ENCODE assay signal across 10 cellular contexts in genomic region chr7:122305475-122306319, GRCh38. TPM values are rescaled to one million over a fixed set of nuclear protein-coding genes. Genes with fewer than 3 reads are reported as not detected.
DNase-seq lines count a peak whose midpoint lies in the region; ATAC-seq and TF ChIP-seq lines count a peak whose summit lies in the region.
"Had no signal": no experiment of that assay in that cellular context is flagged by ENCODE, and none has a peak within 500 bp of the region (broad histone marks: within the 10 kb centered on the region; RNA-seq: fewer than 3 reads in every experiment).

No MANE protein-coding gene starts in this region.

- H3K4me1 Mint-ChIP-seq in chondrocyte (ENCODE audit: low read depth), result peaks cover 27% of the 10 kb centered on the region

- H3K27me3 Mint-ChIP-seq in chondrocyte (ENCODE audit: low read depth), result peaks cover 86% of the 10 kb centered on the region

- TF ChIP-seq CTCF in chondrocyte (IDR thresholded peaks at IDR 0.05), result no peak

- no peaks in the 10 kb centered on the region for H3K79me2 ChIP-seq in ACC112 (ENCODE audit: control insufficient read depth, insufficient read depth, low read length, unreplicated experiment)

- H3K27me3 ChIP-seq in ACC112 (ENCODE audit: insufficient read depth, low read length) (peaks cover 100% of the 10 kb centered on the region), MG63 (0 out of 2 replicates have a peak, but pooled peaks cover 3% of the 10 kb centered on the region), mucosa of rectum (ENCODE audit: control insufficient read depth in 2 of 2, insufficient read depth in 2 of 2, low read length in 2 of 2) (peaks cover 72 to 90% of the 10 kb centered on the region in 2 donors)

- ATAC-seq in GM21360 (IDR thresholded peaks at IDR 0.05; ENCODE audit: unreplicated experiment) (no peak), HG03196 (IDR thresholded peaks at IDR 0.05; ENCODE audit: unreplicated experiment) (no peak)
- ATAC-seq: gastroesophageal sphincter had no signal

- peaks cover 10% of the 10 kb centered on the region for H3K4me1 ChIP-seq in ACC112 (ENCODE audit: control insufficient read depth, insufficient read depth, low read length, unreplicated experiment)
- H3K4me1 ChIP-seq in mucosa of rectum (ENCODE audit: control insufficient read depth in 2 of 2, insufficient read depth in 2 of 2, low read length in 2 of 2), result peaks cover 9% of the 10 kb centered on the region in 2 donors

- no peak overlapping the region for H2AFZ ChIP-seq in ACC112 (ENCODE audit: low read length, unreplicated experiment)

- no peak overlapping the region for H3K27ac ChIP-seq in ACC112 (ENCODE audit: low read depth, low read length)
- H3K27ac ChIP-seq in mucosa of rectum (ENCODE audit: low read depth in 2 of 2, low read length in 2 of 2), result no peak overlapping the region
- H3K27ac ChIP-seq: gastroesophageal sphincter had no signal

- peak overlapping the region; percentile 49 for H3K4me3 Mint-ChIP-seq in chondrocyte (ENCODE audit: unreplicated experiment)

- H3K4me3 ChIP-seq in ACC112 (ENCODE audit: low read depth, low read length) (peak overlapping the region; percentile 59), MG63 (peak overlapping the region; percentile 18; the same call in 1 of the 2 replicates), mucosa of rectum (ENCODE audit: low read length in 2 of 2) (peak overlapping the region; percentile 54 to 60)

- H3K9me3 ChIP-seq in MG63, result no peaks in the 10 kb centered on the region
- peaks cover 0 to 2% of the 10 kb centered on the region in 2 donors for H3K9me3 ChIP-seq in mucosa of rectum (ENCODE audit: control insufficient read depth in 2 of 2, low read length in 2 of 2)
- H3K9me3 ChIP-seq: gastroesophageal sphincter had no signal

- no peak overlapping the region for H3K27ac Mint-ChIP-seq in chondrocyte (ENCODE audit: unreplicated experiment)

- H3K36me3 ChIP-seq in ACC112 (ENCODE audit: insufficient read depth, low read length), result no peaks in the 10 kb centered on the region
- H3K36me3 ChIP-seq in MG63, result no peaks in the 10 kb centered on the region
- H3K36me3 ChIP-seq in mucosa of rectum (ENCODE audit: control insufficient read depth in 2 of 2, insufficient read depth in 2 of 2, low read length in 2 of 2), result no peaks in the 10 kb centered on the region
- H3K36me3 ChIP-seq: gastroesophageal sphincter had no signal

- H3K9ac ChIP-seq in mucosa of rectum (ENCODE audit: low read depth in 1 of 2, low read length in 2 of 2), result no peak overlapping the region

- H3K36me3 Mint-ChIP-seq in chondrocyte (ENCODE audit: low read depth), result no peaks in the 10 kb centered on the region

- no peaks in the 10 kb centered on the region for H3K9me3 Mint-ChIP-seq in chondrocyte (ENCODE audit: low read depth)

- no peak for DNase-seq in MG63
- DNase-seq in chondrocyte (ENCODE audit: low spot score), result peak; percentile 84
- DNase-seq in H4 (ENCODE audit: low spot score), result no peak
- DNase-seq in amniotic stem cell (lab: John Stamatoyannopoulos, UW), result no peak
- DNase-seq: NK-92 treated with Interleukin-12 subunit alpha and Interleukin-12 subunit beta, amount 100 ng/mL, for 24 hours had no signal

RNA-seq across cellular contexts. Expression of gene FEZF1, which starts 1.1 kb away (rescaled TPM):
- not detected in 2 replicates for total RNA-seq in MG63 (2014; rRNA removed; shearing (Covaris generic); ENCODE audit: low replicate concordance)
- total RNA-seq in chondrocyte, result not detected in 3 replicates
- 2.3 and 2.4 TPM in 2 replicates for total RNA-seq in H4 (2014; rRNA removed; shearing (Covaris generic))
- total RNA-seq: gastroesophageal sphincter had no signal
